In the genomic region with DNA sequence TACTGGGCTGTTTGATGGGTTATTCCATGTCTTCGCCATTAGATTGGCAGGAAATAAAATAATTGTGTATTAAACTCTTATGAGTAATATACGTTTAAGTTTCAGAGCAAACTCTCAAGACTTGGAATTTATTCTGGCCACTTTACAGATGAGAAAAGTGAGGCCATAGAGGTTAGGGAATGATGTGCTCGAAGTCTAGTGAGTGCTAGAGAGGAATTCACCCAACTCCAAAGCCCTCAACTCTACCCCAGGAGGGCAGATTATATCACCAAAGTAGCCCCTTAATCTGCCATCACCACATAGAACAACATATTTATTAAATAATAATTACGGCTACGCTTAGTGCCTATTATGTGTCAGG, we compare ENCODE assay signal across 9 cellular contexts. TPM values are rescaled to one million over a fixed set of nuclear protein-coding genes. Genes with fewer than 3 reads are reported as not detected.
DNase-seq lines count a peak whose midpoint lies in the region; ATAC-seq and TF ChIP-seq lines count a peak whose summit lies in the region.
"Had no signal": no experiment of that assay in that cellular context is flagged by ENCODE, and none has a peak within 500 bp of the region (broad histone marks: within the 10 kb centered on the region; RNA-seq: fewer than 3 reads in every experiment).

No MANE protein-coding gene starts in this region.

- TF ChIP-seq CTCF in A673 (conservative IDR thresholded peaks at IDR 0.05; ENCODE audit: low read depth, low read length) (no peak), IMR-90 (conservative IDR thresholded peaks at IDR 0.05; ENCODE audit: low read depth, low read length) (no peak)

- H3K27me3 ChIP-seq in A673 (replicated peaks; ENCODE audit: insufficient read depth, low read depth, low read length, poor library complexity) (no peaks in the 10 kb centered on the region), IMR-90 (ENCODE audit: control insufficient read depth, insufficient read depth, low read length) (peaks cover 9% of the 10 kb centered on the region), mucosa of stomach (ENCODE audit: control insufficient read depth, insufficient read depth, low read length) (peaks cover 4% of the 10 kb centered on the region)

- H2AFZ ChIP-seq in IMR-90 (replicated peaks; ENCODE audit: low read length, poor library complexity) = peak overlapping the region; percentile 97

- peaks cover 13% of the 10 kb centered on the region for H3K4me1 ChIP-seq in A673 (ENCODE audit: insufficient read depth, low read length, poor library complexity, severe bottlenecking)
- peaks cover 3% of the 10 kb centered on the region for H3K4me1 ChIP-seq in IMR-90 (ENCODE audit: control insufficient read depth, insufficient read depth, low read length)
- H3K4me1 ChIP-seq in mucosa of stomach (ENCODE audit: control insufficient read depth, insufficient read depth, low read length) = peaks cover 7% of the 10 kb centered on the region

- no peak overlapping the region for H3K56ac ChIP-seq in IMR-90 (ENCODE audit: extremely low read depth, insufficient read depth, low read length)

- H3K9ac ChIP-seq in IMR-90 (ENCODE audit: low read depth, low read length) (peak overlapping the region; percentile 86), mucosa of stomach (ENCODE audit: low read length) (peak overlapping the region; percentile 83)

- H2AK9ac ChIP-seq in IMR-90 (replicated peaks; ENCODE audit: low read depth, low read length, poor library complexity) = no peak overlapping the region

- peak overlapping the region; percentile 84 for H3K4me3 ChIP-seq in A673 (ENCODE audit: low read depth, low read length, poor library complexity, severe bottlenecking)
- peak overlapping the region; percentile 88 for H3K4me3 ChIP-seq in IMR-90 (ENCODE audit: insufficient read depth, low read depth, low read length)
- H3K4me3 ChIP-seq in mucosa of stomach (ENCODE audit: low read length) = peak overlapping the region; percentile 88

- TF ChIP-seq POLR2A in IMR-90 (IDR thresholded peaks at IDR 0.05; ENCODE audit: low read depth, low read length) = no peak

- in situ Hi-C loops in IMR-90 (cut with MboI; ENCODE audit: low sequenced_read_pairs) = no loop called here

- CTCF ChIA-PET in A673 (lab: Charles Lee) = no interaction called here
- CTCF ChIA-PET in IMR-90 (lab: Yijun Ruan, JAX) = no interaction called here

- no peak for ATAC-seq in IMR-90 (ENCODE audit: low read depth)

- peak overlapping the region; percentile 37 for H3K18ac ChIP-seq in IMR-90 (ENCODE audit: low read depth, low read length)

- DNase-seq in A673 (ENCODE audit: low spot score) = no peak
- no peak for DNase-seq in IMR-90
- DNase-seq in caudate nucleus (lab: John Stamatoyannopoulos, UW) = no peak
- no peak for DNase-seq in T1000 (lab: John Stamatoyannopoulos, UW)
- DNase-seq in Ammon's horn (ENCODE audit: low spot score) = no peak
- DNase-seq in MV-4-11 (lab: John Stamatoyannopoulos, UW) = no peak
- DNase-seq in activated gamma-delta T cell (lab: John Stamatoyannopoulos, UW) = no peak

- no peak for TF ChIP-seq RAD21 in IMR-90 (IDR thresholded peaks at IDR 0.05; ENCODE audit: low read length)

- peak overlapping the region; percentile 84 for H3K4ac ChIP-seq in IMR-90 (ENCODE audit: low read depth, low read length)

- peak overlapping the region; percentile 95 for H4K5ac ChIP-seq in IMR-90 (ENCODE audit: low read depth, low read length)

- intact Hi-C loops in A673 (cut with micrococcal nuclease; ENCODE audit: unreplicated experiment) = no loop called here
- intact Hi-C loops in IMR-90 (cut with micrococcal nuclease) = no loop called here

- peak overlapping the region; percentile 99 to 100 for H4K8ac ChIP-seq in IMR-90 (ENCODE audit: low read depth in 2 of 2, low read length in 2 of 2)

- H3K9me1 ChIP-seq in IMR-90 (ENCODE audit: insufficient read depth, low read length) = no peaks in the 10 kb centered on the region

- H3K23ac ChIP-seq in IMR-90 (ENCODE audit: low read depth, low read length) = no peak overlapping the region

- peak overlapping the region; percentile 75 for H2BK5ac ChIP-seq in IMR-90 (ENCODE audit: low read depth, low read length, poor library complexity, severe bottlenecking)

- no peak overlapping the region; the same call in 1 of the 2 replicates for H2AK5ac ChIP-seq in IMR-90 (ENCODE audit: low read depth, low read length)

- peaks cover 26 to 42% of the 10 kb centered on the region in 2 experiments for H3K79me1 ChIP-seq in IMR-90 (ENCODE audit: low read depth in 1 of 2, low read length in 2 of 2)

- H2BK15ac ChIP-seq in IMR-90 (ENCODE audit: low read depth, low read length) = no peak overlapping the region; the same call in 2 of the 3 replicates

- POLR2A ChIA-PET in A673 (lab: Charles Lee; ENCODE audit: low non-redundant PET) (interaction anchor here (0.6 kb wide), 1 partner anchor 750 kb away, joined by 10 read pairs; no protein-coding TSS in a partner anchor), IMR-90 (lab: Charles Lee; ENCODE audit: unreplicated experiment) (no interaction called here)

- 0 out of 2 replicates have a peak overlapping the region, but pooled peaks have one; percentile 5 for H2BK120ac ChIP-seq in IMR-90 (ENCODE audit: low read depth, low read length)

- H3K27ac ChIP-seq in A673 (ENCODE audit: low read depth, low read length, poor library complexity, severe bottlenecking) = peak overlapping the region; percentile 73
- peak overlapping the region; percentile 91 for H3K27ac ChIP-seq in IMR-90 (ENCODE audit: insufficient read depth, low read length)
- peak overlapping the region; percentile 74 for H3K27ac ChIP-seq in caudate nucleus (ENCODE audit: low read depth, low read length)

- H4K20me1 ChIP-seq in IMR-90 (ENCODE audit: insufficient read depth, low read length) = no peaks in the 10 kb centered on the region; the same call in 1 of the 2 replicates

- BruUV-seq in A673 (replicated peaks; lab: Mats Ljungman, UMichigan) = TSS peak; percentile 91
- no TSS peak for BruUV-seq in IMR-90 (replicated peaks; lab: Mats Ljungman, UMichigan)

- dilution Hi-C loops in IMR-90 (cut with HindIII; ENCODE audit: low sequenced_read_pairs, unreplicated experiment) = no loop called here

- H3K9me3 ChIP-seq in A673 (ENCODE audit: low read depth, low read length, poor library complexity, severe bottlenecking) = no peaks in the 10 kb centered on the region
- no peaks in the 10 kb centered on the region for H3K9me3 ChIP-seq in IMR-90 (ENCODE audit: control insufficient read depth, insufficient read depth, low read length)
- H3K9me3 ChIP-seq in mucosa of stomach (ENCODE audit: control insufficient read depth, low read length) = no peaks in the 10 kb centered on the region

- peak overlapping the region; percentile 87 for H3K4me2 ChIP-seq in IMR-90 (ENCODE audit: low read depth, low read length)

- whole genome bisulfite sequencing in IMR-90 (ENCODE audit: extremely low coverage in 2 of 2, insufficient read length in 1 of 2), 2 experiments = no CpG with 5 or more reads among the region's 5 CpGs

- H3K14ac ChIP-seq in IMR-90 (replicated peaks; ENCODE audit: low read depth, low read length) = peak overlapping the region; percentile 91

- H3K36me3 ChIP-seq in A673 (ENCODE audit: insufficient read depth, low read length, poor library complexity, severe bottlenecking) (no peaks in the 10 kb centered on the region), IMR-90 (ENCODE audit: control insufficient read depth, insufficient read depth, low read length) (peaks cover 3% of the 10 kb centered on the region; the same call in 1 of the 2 replicates), mucosa of stomach (ENCODE audit: control insufficient read depth, insufficient read depth, low read length) (no peaks in the 10 kb centered on the region)

- H4K91ac ChIP-seq in IMR-90 (ENCODE audit: insufficient read depth, low read depth, low read length) = peak overlapping the region; percentile 88; the same call in 1 of the 2 replicates

- H2BK20ac ChIP-seq in IMR-90 (ENCODE audit: low read depth, low read length) = no peak overlapping the region

TF ChIP-seq in IMR-90, 13 proteins besides CTCF, POLR2A, EP300 and RAD21 (continues in another document):
- no peak for TF ChIP-seq SMC3 (IDR thresholded peaks at IDR 0.05; ENCODE audit: low read depth, low read length)
- no peak for TF ChIP-seq MXI1 (IDR thresholded peaks at IDR 0.05; ENCODE audit: borderline replicate concordance, low read depth, low read length)
- TF ChIP-seq FOS (IDR thresholded peaks at IDR 0.05; ENCODE audit: low read depth, low read length) = no peak
- TF ChIP-seq MAZ (IDR thresholded peaks at IDR 0.05; ENCODE audit: borderline replicate concordance, low read depth, low read length) = no peak
- TF ChIP-seq CEBPB (IDR thresholded peaks at IDR 0.05; ENCODE audit: low read depth, low read length) = no peak
- TF ChIP-seq, protein P1, sequence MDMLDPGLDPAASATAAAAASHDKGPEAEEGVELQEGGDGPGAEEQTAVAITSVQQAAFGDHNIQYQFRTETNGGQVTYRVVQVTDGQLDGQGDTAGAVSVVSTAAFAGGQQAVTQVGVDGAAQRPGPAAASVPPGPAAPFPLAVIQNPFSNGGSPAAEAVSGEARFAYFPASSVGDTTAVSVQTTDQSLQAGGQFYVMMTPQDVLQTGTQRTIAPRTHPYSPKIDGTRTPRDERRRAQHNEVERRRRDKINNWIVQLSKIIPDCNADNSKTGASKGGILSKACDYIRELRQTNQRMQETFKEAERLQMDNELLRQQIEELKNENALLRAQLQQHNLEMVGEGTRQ (IDR thresholded peaks at IDR 0.05; ENCODE audit: low read depth, low read length) = no peak
- TF ChIP-seq RCOR1 (IDR thresholded peaks at IDR 0.05; ENCODE audit: insufficient replicate concordance, low read length) = no peak

RNA-seq across cellular contexts. Expression of a gene that starts 0.4 kb away (rescaled TPM):
- total RNA-seq in A673 (2021) = 20.1 and 21.6 TPM in 2 replicates
- 19.7 and 21.1 TPM in 2 replicates for total RNA-seq in IMR-90 (2012; rRNA removed)
- polyA plus RNA-seq in IMR-90 (2012; rRNA removed) = 20.6 and 20.7 TPM in 2 replicates
- 18.3 and 21.6 TPM in 2 replicates for polyA plus RNA-seq in IMR-90 (2012; cell fraction: cytosol; rRNA removed)
- polyA plus RNA-seq in IMR-90 (2012; cell fraction: nucleus; rRNA removed; ENCODE audit: low replicate concordance) = 8.3 and 10.7 TPM in 2 replicates

RNA-seq across cellular contexts. Expression of a gene that starts 22.4 kb away (rescaled TPM):
- 0.41 and 0.50 TPM in 2 replicates for total RNA-seq in A673 (2021)
- total RNA-seq in IMR-90 (2012; rRNA removed) = 10.2 and 28.9 TPM in 2 replicates
- 44.4 and 46.8 TPM in 2 replicates for polyA plus RNA-seq in IMR-90 (2012; rRNA removed)
- polyA plus RNA-seq in IMR-90 (2012; cell fraction: cytosol; rRNA removed) = 21.6 and 22.6 TPM in 2 replicates
- polyA plus RNA-seq in IMR-90 (2012; cell fraction: nucleus; rRNA removed; ENCODE audit: low replicate concordance) = 5.2 and 13.1 TPM in 2 replicates
- total RNA-seq: G401 had no signal

RNA-seq across cellular contexts. Expression of a gene that starts 44.0 kb away (rescaled TPM):
- total RNA-seq in A673 (2021) = not detected in 2 replicates
- not detected in 2 replicates for total RNA-seq in IMR-90 (2012; rRNA removed)
- 0.05 and 0.09 TPM in 2 replicates for polyA plus RNA-seq in IMR-90 (2012; rRNA removed)
- polyA plus RNA-seq in IMR-90 (2012; cell fraction: cytosol; rRNA removed) = 0.06 and 0.11 TPM in 2 replicates
- 0.02 and 0.08 TPM in 2 replicates for polyA plus RNA-seq in IMR-90 (2012; cell fraction: nucleus; rRNA removed; ENCODE audit: low replicate concordance)
